Comparison of ENCODE assay signal across 8 cellular contexts in genomic region chr7:112495820-112496462, GRCh38. TPM values are rescaled to one million over a fixed set of nuclear protein-coding genes. Genes with fewer than 3 reads are reported as not detected.
A peak's percentile ranks its signal among the peaks of the same experiment; 100 is the strongest.
DNase-seq lines count a peak whose midpoint lies in the region; ATAC-seq and TF ChIP-seq lines count a peak whose summit lies in the region.

No MANE protein-coding gene starts in this region.

- POLR2A ChIA-PET in naive thymus-derived CD8-positive, alpha-beta T cell (lab: Charles Lee): no interaction called here

- peak in 1 of 2 donors; percentile 36 for ATAC-seq in naive thymus-derived CD8-positive, alpha-beta T cell

- H3K27me3 ChIP-seq in WERI-Rb-1 (ENCODE audit: insufficient read depth, low read depth, severe bottlenecking): no peaks in the 10 kb centered on the region

- peak; percentile 61 for TF ChIP-seq CTCF in HFF-Myc (IDR thresholded peaks at IDR 0.05; ENCODE audit: low read depth, low read length, missing control alignments)
- TF ChIP-seq CTCF in WERI-Rb-1 (IDR thresholded peaks at IDR 0.05; ENCODE audit: low read depth, low read length): peak; percentile 62
- TF ChIP-seq CTCF in epithelial cell of proximal tubule (conservative IDR thresholded peaks at IDR 0.05; ENCODE audit: low read depth, low read length): peak; percentile 78

- no peaks in the 10 kb centered on the region for H3K9me3 Mint-ChIP-seq in naive thymus-derived CD8-positive, alpha-beta T cell

- H3K4me1 Mint-ChIP-seq in naive thymus-derived CD8-positive, alpha-beta T cell: no peaks in the 10 kb centered on the region

- H3K9me3 ChIP-seq in WERI-Rb-1 (ENCODE audit: severe bottlenecking): no peaks in the 10 kb centered on the region

- peaks cover 5 to 15% (median 10%) of the 10 kb centered on the region in 5 donors for H3K27me3 Mint-ChIP-seq in naive thymus-derived CD8-positive, alpha-beta T cell

- H3K36me3 Mint-ChIP-seq in naive thymus-derived CD8-positive, alpha-beta T cell: no peaks in the 10 kb centered on the region

- no peak overlapping the region for H3K27ac ChIP-seq in WERI-Rb-1

- no peak overlapping the region for H3K27ac Mint-ChIP-seq in naive thymus-derived CD8-positive, alpha-beta T cell

- H3K4me3 Mint-ChIP-seq in naive thymus-derived CD8-positive, alpha-beta T cell: no peak overlapping the region

- no peaks in the 10 kb centered on the region for H3K36me3 ChIP-seq in WERI-Rb-1

- peak; percentile 9 for DNase-seq in activated T-cell treated with anti-CD3 and anti-CD28 coated beads for 1 hour (ENCODE audit: low read depth)
- no peak for DNase-seq in activated T-cell treated with anti-CD3 and anti-CD28 coated beads, Interleukin-2, amount 50 U/mL, for 1 hour
- no peak for DNase-seq in HFF-Myc (ENCODE audit: extremely low read depth, low read depth)
- DNase-seq in NCI-H1694 (lab: John Stamatoyannopoulos, UW): peak; percentile 39
- peak; percentile 62 for DNase-seq in WERI-Rb-1
- peak; percentile 32 for DNase-seq in epithelial cell of proximal tubule (ENCODE audit: low read depth)
- peak in 7 of 10 donors; percentile 11 to 33 (median 30) for DNase-seq in naive thymus-derived CD8-positive, alpha-beta T cell
- DNase-seq in hepatic stellate cell (ENCODE audit: low spot score): no peak

- H3K4me3 ChIP-seq in HFF-Myc (replicated peaks; ENCODE audit: low read depth, low read length) (no peak overlapping the region), WERI-Rb-1 (ENCODE audit: low read depth, low read length) (no peak overlapping the region), epithelial cell of proximal tubule (ENCODE audit: low read depth, low read length) (no peak overlapping the region)

RNA-seq across cellular contexts. Expression of gene LSMEM1, which starts 15.2 kb away (rescaled TPM):
- total RNA-seq in epithelial cell of proximal tubule: not detected in 2 replicates
- total RNA-seq in naive thymus-derived CD8-positive, alpha-beta T cell: 1 to 10 TPM; 2.9 to 3.3 TPM
- under 1 TPM; 0.08 to 0.44 (median 0.34) TPM for polyA plus RNA-seq in naive thymus-derived CD8-positive, alpha-beta T cell

RNA-seq across cellular contexts. Expression of gene IFRD1, which starts 45.7 kb away (rescaled TPM):
- 18.0 and 27.3 TPM in 2 replicates for total RNA-seq in epithelial cell of proximal tubule
- 10 to 100 TPM; 64.3 to 72.8 TPM for total RNA-seq in naive thymus-derived CD8-positive, alpha-beta T cell
- polyA plus RNA-seq in naive thymus-derived CD8-positive, alpha-beta T cell: 10 to 100 TPM; 22.1 to 28.8 (median 24.0) TPM

Comparison
In these comparisons a context has a peak if more than half of its experiments do, and no peak if none do; other contexts are left out.
1. DNase-seq: peak in activated T-cell treated with anti-CD3 and anti-CD28 coated beads for 1 hour (single experiment), NCI-H1694 (single experiment), WERI-Rb-1 (single experiment), epithelial cell of proximal tubule (single experiment) and naive thymus-derived CD8-positive, alpha-beta T cell (7 of 10); none in activated T-cell treated with anti-CD3 and anti-CD28 coated beads, Interleukin-2, amount 50 U/mL, for 1 hour (single experiment), HFF-Myc (single experiment) and hepatic stellate cell (single experiment).
2. Peak in every context shown above with its lines, with median percentiles within 50 percentile points of each other: CTCF ChIP-seq.